ENCODE assay signal across 8 cellular contexts in genomic region chr20:39049684-39050554, GRCh38.
DNase-seq lines count a peak whose midpoint lies in the region; ATAC-seq and TF ChIP-seq lines count a peak whose summit lies in the region.

No MANE protein-coding gene starts in this region.

- no peaks in the 10 kb centered on the region for H3K27me3 Mint-ChIP-seq in activated naive CD4-positive, alpha-beta T cell treated with anti-CD3 and anti-CD28 coated beads for 36 hours (ENCODE audit: low read depth)

- H3K36me3 ChIP-seq in DOHH2 (ENCODE audit: control insufficient read depth, low read length) (no peaks in the 10 kb centered on the region), KMS-11 (ENCODE audit: insufficient read depth) (no peaks in the 10 kb centered on the region), testis (ENCODE audit: low read depth, missing control alignments) (no peaks in the 10 kb centered on the region)

- H3K36me3 Mint-ChIP-seq in activated naive CD4-positive, alpha-beta T cell treated with anti-CD3 and anti-CD28 coated beads for 36 hours (ENCODE audit: low read depth), result no peaks in the 10 kb centered on the region

- H4K20me1 ChIP-seq in DOHH2 (ENCODE audit: control insufficient read depth, insufficient read depth, low read depth, low read length) (no peaks in the 10 kb centered on the region), KMS-11 (ENCODE audit: insufficient read depth) (no peaks in the 10 kb centered on the region)

- TF ChIP-seq POLR2A in testis (IDR thresholded peaks at IDR 0.05), result no peak

- H3K4me3 Mint-ChIP-seq in activated naive CD4-positive, alpha-beta T cell treated with anti-CD3 and anti-CD28 coated beads for 36 hours, result peak overlapping the region; percentile 76

- H3K4me2 ChIP-seq in DOHH2 (ENCODE audit: low read length) (peak overlapping the region; percentile 81), KMS-11 (peak overlapping the region; percentile 86)

- intact Hi-C loops in activated naive CD4-positive, alpha-beta T cell treated with anti-CD3 and anti-CD28 coated beads for 36 hours (cut with micrococcal nuclease), result loop anchor here (1.0 to 5.0 kb wide), 5 partner anchors 31 to 418 kb away; partner anchors contain the start of genes ACTR5 and PPP1R16B
- intact Hi-C loops in testis (cut with DNase I; ENCODE audit: low total_unique reads), result no loop called here

- in situ Hi-C loops in SK-MEL-5 (cut with HindIII; ENCODE audit: low pct_unique_long_range_greater_than_20kb, low sequenced_read_pairs), result no loop called here

- no peak overlapping the region for H3K27ac ChIP-seq in DOHH2 (ENCODE audit: low read depth, low read length)
- H3K27ac ChIP-seq in KMS-11, result no peak overlapping the region
- H3K27ac ChIP-seq in testis, result peak overlapping the region in 1 of 2 donors; percentile 42

- H3K9me3 Mint-ChIP-seq in activated naive CD4-positive, alpha-beta T cell treated with anti-CD3 and anti-CD28 coated beads for 36 hours, result no peaks in the 10 kb centered on the region

- H3F3A ChIP-seq in DOHH2 (ENCODE audit: control insufficient read depth, insufficient read depth), result no peaks in the 10 kb centered on the region

- DNase-seq in SK-MEL-5 (ENCODE audit: low read depth, low spot score) (peak; percentile 79), glomerular visceral epithelial cell (ENCODE audit: extremely low spot score) (peak; percentile 84), omental fat pad (ENCODE audit: low spot score) (peak; percentile 38), testis (peak; percentile 83)
- DNase-seq in activated naive CD4-positive, alpha-beta T cell treated with anti-CD3 and anti-CD28 coated beads for 36 hours, result peak; percentile 78

- CTCF ChIA-PET in activated naive CD4-positive, alpha-beta T cell treated with anti-CD3 and anti-CD28 coated beads for 36 hours (lab: Charles Lee), result interaction anchor here (0.6 to 5.6 kb wide), 40 partner anchors 7 to 1735 kb away, joined by 3 to 100 read pairs (median 4); partner anchors contain the start of genes DHX35 and FAM83D

- WGBS in testis, 2 donors, result 0% methylated on average over 25 to 62 of the region's 69 CpGs

- H3K9me3 ChIP-seq in DOHH2 (ENCODE audit: control insufficient read depth, insufficient read depth, low read length) (no peaks in the 10 kb centered on the region), testis (no peaks in the 10 kb centered on the region)

- H3K79me2 ChIP-seq in DOHH2 (ENCODE audit: control insufficient read depth, low read length) (no peaks in the 10 kb centered on the region), KMS-11 (ENCODE audit: insufficient read depth, low read depth) (no peaks in the 10 kb centered on the region)

- H3K4me1 ChIP-seq in DOHH2 (ENCODE audit: control insufficient read depth, low read length) (peaks cover 12% of the 10 kb centered on the region), KMS-11 (ENCODE audit: low read depth, poor library complexity, severe bottlenecking) (peaks cover 7% of the 10 kb centered on the region), testis (peaks cover 9% of the 10 kb centered on the region)

- H3K9ac ChIP-seq in KMS-11, result peak overlapping the region; percentile 55

- peak; percentile 85 for ATAC-seq in GM21528 (IDR thresholded peaks at IDR 0.05; ENCODE audit: low FRiP score, unreplicated experiment)
- peak; percentile 79 for ATAC-seq in omental fat pad (ENCODE audit: low FRiP score)

- H3K27me3 ChIP-seq in DOHH2 (ENCODE audit: control insufficient read depth, low read length), result peaks cover 8% of the 10 kb centered on the region; the same call in 1 of the 2 replicates
- no peaks in the 10 kb centered on the region for H3K27me3 ChIP-seq in KMS-11 (ENCODE audit: insufficient read depth, low read depth)
- no peaks in the 10 kb centered on the region for H3K27me3 ChIP-seq in testis

- TF ChIP-seq CTCF in DOHH2 (IDR thresholded peaks at IDR 0.05; ENCODE audit: low read depth, low read length, poor library complexity, severe bottlenecking), result peak; percentile 93
- peak; percentile 88 for TF ChIP-seq CTCF in KMS-11 (conservative IDR thresholded peaks at IDR 0.05; ENCODE audit: low read depth, low read length)
- peak in 2 of 3 donors; percentile 50 to 96 for TF ChIP-seq CTCF in omental fat pad (IDR thresholded peaks at IDR 0.05)
- peak; percentile 97 for TF ChIP-seq CTCF in testis (IDR thresholded peaks at IDR 0.05)

- H3K4me3 ChIP-seq in DOHH2 (ENCODE audit: low read length), result peak overlapping the region; percentile 87
- no peak overlapping the region for H3K4me3 ChIP-seq in KMS-11 (IDR thresholded peaks at IDR 0.05; ENCODE audit: insufficient read depth, low read depth, low read length)
- H3K4me3 ChIP-seq in testis, result peak overlapping the region; percentile 46 to 84

- peaks cover 6% of the 10 kb centered on the region for H3K4me1 Mint-ChIP-seq in activated naive CD4-positive, alpha-beta T cell treated with anti-CD3 and anti-CD28 coated beads for 36 hours (ENCODE audit: low read depth)

- H2AFZ ChIP-seq in KMS-11 (ENCODE audit: low read depth), result peak overlapping the region; percentile 93

- H3K27ac Mint-ChIP-seq in activated naive CD4-positive, alpha-beta T cell treated with anti-CD3 and anti-CD28 coated beads for 36 hours, result peak overlapping the region; percentile 18

- no peaks in the 10 kb centered on the region for H3K9me2 ChIP-seq in DOHH2 (replicated peaks; ENCODE audit: control insufficient read depth, low read length)
